In genomic region chr17:7022791-7023571, GRCh38 we compare ENCODE assay signal across 8 cellular contexts. TPM values are rescaled to one million over a fixed set of nuclear protein-coding genes. Genes with fewer than 3 reads are reported as not detected.
A peak's percentile ranks its signal among the peaks of the same experiment; 100 is the strongest.
DNase-seq lines count a peak whose midpoint lies in the region; ATAC-seq and TF ChIP-seq lines count a peak whose summit lies in the region.

BCL6B (plus strand) TSS chr17:7023050; CDS start chr17:7023672, 622 bp downstream.

- peak within 1 kb of the TSS; percentile 51 for H3K4me3 Mint-ChIP-seq in activated CD8-positive, alpha-beta T cell treated with anti-CD3 and anti-CD28 coated beads, Interleukin-2, amount 10 ng/mL, durations not matched to agents 7 days and 5 days

- H3K4me3 ChIP-seq in GM12864 (ENCODE audit: low read depth, low read length) (peak within 1 kb of the TSS; percentile 44), psoas muscle (peak within 1 kb of the TSS; percentile 63)

- DNase-seq in GM12864 (ENCODE audit: low read depth) (no peak), Right ventricle myocardium inferior (ENCODE audit: missing footprints) (no peak), psoas muscle (no peak), activated gamma-delta T cell treated with Interleukin-2 at 50 U/mL for 16 hours (no peak), activated gamma-delta T cell (lab: John Stamatoyannopoulos, UW) (no peak)
- no peak for DNase-seq in activated CD8-positive, alpha-beta T cell treated with anti-CD3 and anti-CD28 coated beads, Interleukin-2, amount 10 ng/mL, durations not matched to agents 7 days and 5 days
- DNase-seq in central memory CD4-positive, alpha-beta T cell: no peak

- 8 to 12% (median 10%) methylated on average over 46 of the region's 46 CpGs for WGBS in psoas muscle, 3 donors

- POLR2A ChIA-PET in activated CD8-positive, alpha-beta T cell treated with anti-CD3 and anti-CD28 coated beads, Interleukin-2, amount 10 ng/mL, durations not matched to agents 7 days and 5 days (lab: Charles Lee): interaction anchor here (0.6 to 7.0 kb wide), 6 partner anchors 8 to 267 kb away, joined by 3 to 61 read pairs (median 10); partner anchors contain the start of genes RNASEK and SLC16A13

- H3K27ac ChIP-seq in psoas muscle: peak within 1 kb of the TSS; percentile 79

- H3K27ac Mint-ChIP-seq in activated CD8-positive, alpha-beta T cell treated with anti-CD3 and anti-CD28 coated beads, Interleukin-2, amount 10 ng/mL, durations not matched to agents 7 days and 5 days: peak within 1 kb of the TSS; percentile 79

- peaks cover 2% of the 10 kb centered on the region for H3K27me3 Mint-ChIP-seq in activated CD8-positive, alpha-beta T cell treated with anti-CD3 and anti-CD28 coated beads, Interleukin-2, amount 10 ng/mL, durations not matched to agents 7 days and 5 days (ENCODE audit: low read depth)

- TF ChIP-seq CTCF in GM12864 (IDR thresholded peaks at IDR 0.05; ENCODE audit: low read depth, low read length, missing control alignments) (no peak), psoas muscle (IDR thresholded peaks at IDR 0.05) (no peak)

- H3K9me3 ChIP-seq in psoas muscle: no peaks in the 10 kb centered on the region

- no peaks in the 10 kb centered on the region for H3K9me3 Mint-ChIP-seq in activated CD8-positive, alpha-beta T cell treated with anti-CD3 and anti-CD28 coated beads, Interleukin-2, amount 10 ng/mL, durations not matched to agents 7 days and 5 days (ENCODE audit: insufficient read depth)

- peaks cover 0 to 17% (median 7%) of the 10 kb centered on the region in 3 donors for H3K27me3 ChIP-seq in psoas muscle (ENCODE audit: insufficient read depth in 3 of 3, low read length in 2 of 3)

- peaks cover 0 to 2% of the 10 kb centered on the region in 2 donors for H3K36me3 ChIP-seq in psoas muscle (ENCODE audit: insufficient read depth in 1 of 2, low read depth in 1 of 2)

- H3K4me1 Mint-ChIP-seq in activated CD8-positive, alpha-beta T cell treated with anti-CD3 and anti-CD28 coated beads, Interleukin-2, amount 10 ng/mL, durations not matched to agents 7 days and 5 days (ENCODE audit: low read depth): peaks cover 65% of the 10 kb centered on the region

- CTCF ChIA-PET in activated CD8-positive, alpha-beta T cell treated with anti-CD3 and anti-CD28 coated beads, Interleukin-2, amount 10 ng/mL, durations not matched to agents 7 days and 5 days (lab: Charles Lee): interaction anchor here (0.7 to 6.1 kb wide), 15 partner anchors 7 to 120 kb away, joined by 3 to 71 read pairs (median 10); partner anchors contain the start of genes RNASEK, SLC16A11 and SLC16A13

- no peak for ATAC-seq in activated CD8-positive, alpha-beta T cell treated with anti-CD3 and anti-CD28 coated beads, Interleukin-2, amount 10 ng/mL, durations not matched to agents 7 days and 5 days
- ATAC-seq in Right ventricle myocardium inferior: no peak
- ATAC-seq in psoas muscle: peak in 1 of 4 donors; percentile 8
- ATAC-seq in GM21723 (IDR thresholded peaks at IDR 0.05; ENCODE audit: unreplicated experiment): no peak

- peaks cover 2% of the 10 kb centered on the region for H3K36me3 Mint-ChIP-seq in activated CD8-positive, alpha-beta T cell treated with anti-CD3 and anti-CD28 coated beads, Interleukin-2, amount 10 ng/mL, durations not matched to agents 7 days and 5 days (ENCODE audit: low read depth)

- H3K4me1 ChIP-seq in psoas muscle: peaks cover 15% of the 10 kb centered on the region

- intact Hi-C loops in Right ventricle myocardium inferior (cut with DNase I) (loop anchor here (5.0 kb wide), 1 partner anchor 111 kb away; no protein-coding TSS in a partner anchor), psoas muscle (cut with DNase I) (loop anchor here (5.0 kb wide), 1 partner anchor 111 kb away; no protein-coding TSS in a partner anchor)

RNA-seq across cellular contexts. Expression of gene BCL6B, which starts in this region (rescaled TPM):
- under 1 TPM; 0.47 to 0.63 TPM for total RNA-seq in activated CD8-positive, alpha-beta T cell treated with anti-CD3 and anti-CD28 coated beads, Interleukin-2, amount 10 ng/mL, durations not matched to agents 7 days and 5 days
- 14.0 TPM for total RNA-seq in Right ventricle myocardium inferior
- total RNA-seq in psoas muscle: 10 to 100 TPM in 2 of 4 donors, 1 to 10 TPM in 2; 6.1 to 11.9 (median 10.1) TPM
- 1 to 10 TPM; 2.0 to 4.4 (median 4.3) TPM for polyA plus RNA-seq in psoas muscle
